In genomic region chr14:91159906-91160305, GRCh38 we compare ENCODE assay signal across 13 cellular contexts.
"Had no signal": no experiment of that assay in that cellular context is flagged by ENCODE, and none has a peak within 500 bp of the region (broad histone marks: within the 10 kb centered on the region; RNA-seq: fewer than 3 reads in every experiment).

No MANE protein-coding gene starts in this region.

- H3K4me3 Mint-ChIP-seq: activated B cell treated with CpG ODN at 0.5 μM for 24 hours; activated T-cell treated with anti-CD3 and anti-CD28 coated beads, Interleukin-2, amount 50 U/mL, for 4 hours; natural killer cell treated with Interleukin-12 subunit alpha and Interleukin-12 subunit beta and Interleukin-15 and Interleukin-18, amount 100 ng/mL, for 72 hours; T-helper 17 cell had no signal

- H3K4me1 ChIP-seq: ascending aorta had no signal

- H3K9me3 ChIP-seq: ascending aorta, colonic mucosa, sigmoid colon, tibial artery had no signal

- H3K9me3 Mint-ChIP-seq: activated B cell treated with CpG ODN at 0.5 μM for 24 hours; activated T-cell treated with anti-CD3 and anti-CD28 coated beads, Interleukin-2, amount 50 U/mL, for 4 hours; natural killer cell treated with Interleukin-12 subunit alpha and Interleukin-12 subunit beta and Interleukin-15 and Interleukin-18, amount 100 ng/mL, for 72 hours had no signal

- H3K27ac Mint-ChIP-seq: activated B cell treated with CpG ODN at 0.5 μM for 24 hours, progenitor cell of endocrine pancreas, T-helper 17 cell had no signal

- DNase-seq: activated B cell treated with CpG ODN at 0.5 μM for 24 hours; activated CD4-positive, alpha-beta T cell treated with anti-CD3 and anti-CD28 coated beads, Interleukin-2, amount 50 U/mL, for 1 hour; activated T-cell treated with anti-CD3 and anti-CD28 coated beads, Interleukin-2, amount 50 U/mL, for 4 hours; colonic mucosa; occipital lobe; SHP77; sigmoid colon; stimulated activated CD4-positive, alpha-beta T cell treated with anti-CD3 and anti-CD28 coated beads, Interleukin-4, amount 100 ng/mL, for 1 hour; T-helper 17 cell; tibial artery had no signal

- H3K27me3 Mint-ChIP-seq: activated B cell treated with CpG ODN at 0.5 μM for 24 hours; natural killer cell treated with Interleukin-12 subunit alpha and Interleukin-12 subunit beta and Interleukin-15 and Interleukin-18, amount 100 ng/mL, for 72 hours; progenitor cell of endocrine pancreas; T-helper 17 cell had no signal

- H3K27ac ChIP-seq: ascending aorta, colonic mucosa, sigmoid colon, tibial artery had no signal

- ATAC-seq: activated T-cell treated with anti-CD3 and anti-CD28 coated beads, Interleukin-2, amount 50 U/mL, for 4 hours; natural killer cell treated with Interleukin-12 subunit alpha and Interleukin-12 subunit beta and Interleukin-15 and Interleukin-18, amount 100 ng/mL, for 72 hours; T-helper 17 cell had no signal

- H3K4me3 ChIP-seq: ascending aorta, colonic mucosa, sigmoid colon, tibial artery had no signal

- H3K27me3 ChIP-seq: ascending aorta, colonic mucosa, sigmoid colon, tibial artery had no signal
